Comparison of ENCODE assay signal across 33 cellular contexts in genomic region chr9:135695642-135696041, GRCh38. TPM values are rescaled to one million over a fixed set of nuclear protein-coding genes. Genes with fewer than 3 reads are reported as not detected.
"Had no signal": no experiment of that assay in that cellular context is flagged by ENCODE, and none has a peak within 500 bp of the region (broad histone marks: within the 10 kb centered on the region; RNA-seq: fewer than 3 reads in every experiment).

No MANE protein-coding gene starts in this region.

- DNase-seq: colonic mucosa; cortex of kidney; effector CD8-positive, alpha-beta T cell; effector memory CD8-positive, alpha-beta T cell; endodermal cell; erythroblast; esophagus squamous epithelium; foreskin fibroblast; foreskin melanocyte; gastrocnemius medialis; glutamatergic neuron; head of caudate nucleus; heart right ventricle; hippocampal formation; left cardiac atrium; left lung; left ventricle myocardium superior; mammary epithelial cell; mesendoderm; midbrain; naive thymus-derived CD4-positive, alpha-beta T cell had no signal

- H3K27me3 ChIP-seq: colonic mucosa had no signal

- H3K27ac ChIP-seq: colonic mucosa, epithelial cell of prostate, esophagus squamous epithelium, gastrocnemius medialis, heart right ventricle, left lung had no signal

- H3K4me1 ChIP-seq: colonic mucosa, gastrocnemius medialis, heart right ventricle, left lung had no signal

- ATAC-seq: effector memory CD8-positive, alpha-beta T cell; esophagus mucosa; gastrocnemius medialis; heart right ventricle; left cardiac atrium; left lung; left ventricle myocardium superior; naive thymus-derived CD4-positive, alpha-beta T cell had no signal

- H3K4me3 ChIP-seq: colonic mucosa, esophagus squamous epithelium, gastrocnemius medialis, heart right ventricle, left lung, lung had no signal

- H3K9me3 ChIP-seq: colonic mucosa, esophagus squamous epithelium, gastrocnemius medialis, heart right ventricle, left lung had no signal

- H3K36me3 ChIP-seq: colonic mucosa, esophagus squamous epithelium, gastrocnemius medialis, heart right ventricle, left lung had no signal

- FAIRE-seq: endometrium, islet of Langerhans, keratinocyte had no signal

RNA-seq across cellular contexts. Expression of gene SOHLH1, which starts 3.6 kb away (rescaled TPM):
- total RNA-seq: colonic mucosa; endodermal cell; esophagus mucosa; esophagus squamous epithelium; gastrocnemius medialis; glomerular endothelial cell; heart right ventricle; kidney epithelial cell; left cardiac atrium; left lung; left ventricle myocardium superior; lung; mammary epithelial cell; mononuclear cell; mucosa of gallbladder; naive thymus-derived CD4-positive, alpha-beta T cell had no signal
- polyA plus RNA-seq: heart right ventricle; keratinocyte; lung; mammary epithelial cell; naive thymus-derived CD4-positive, alpha-beta T cell had no signal

RNA-seq across cellular contexts. Expression of gene KCNT1, which starts 6.3 kb away (rescaled TPM):
- total RNA-seq: dermis microvascular lymphatic vessel endothelial cell, esophagus mucosa, glomerular endothelial cell, kidney epithelial cell, mammary epithelial cell had no signal
- polyA plus RNA-seq: keratinocyte; mammary epithelial cell; naive thymus-derived CD4-positive, alpha-beta T cell had no signal

RNA-seq across cellular contexts. Expression of gene LCN9, which starts 32.5 kb away (rescaled TPM):
- total RNA-seq: colonic mucosa; dermis microvascular lymphatic vessel endothelial cell; esophagus mucosa; esophagus squamous epithelium; gastrocnemius medialis; glomerular endothelial cell; heart right ventricle; kidney epithelial cell; left cardiac atrium; left lung; left ventricle myocardium superior; lower leg skin; lung; mammary epithelial cell; mononuclear cell; mucosa of gallbladder; naive thymus-derived CD4-positive, alpha-beta T cell had no signal
- polyA plus RNA-seq: heart right ventricle; keratinocyte; lung; mammary epithelial cell; naive thymus-derived CD4-positive, alpha-beta T cell had no signal

RNA-seq across cellular contexts. Expression of gene GLT6D1, which starts 56.3 kb away (rescaled TPM):
- total RNA-seq: colonic mucosa; dermis microvascular lymphatic vessel endothelial cell; esophagus mucosa; esophagus squamous epithelium; gastrocnemius medialis; glomerular endothelial cell; heart right ventricle; kidney epithelial cell; left cardiac atrium; left lung; left ventricle myocardium superior; lower leg skin; lung; mammary epithelial cell; mononuclear cell; mucosa of gallbladder; naive thymus-derived CD4-positive, alpha-beta T cell had no signal
- polyA plus RNA-seq: heart right ventricle; keratinocyte; lung; mammary epithelial cell; naive thymus-derived CD4-positive, alpha-beta T cell had no signal
